9 cellular contexts compared by ENCODE assay signal in genomic region chr4:127623755-127624087, GRCh38. TPM values are rescaled to one million over a fixed set of nuclear protein-coding genes. Genes with fewer than 3 reads are reported as not detected.
DNase-seq lines count a peak whose midpoint lies in the region; ATAC-seq and TF ChIP-seq lines count a peak whose summit lies in the region.
"Had no signal": no experiment of that assay in that cellular context is flagged by ENCODE, and none has a peak within 500 bp of the region (broad histone marks: within the 10 kb centered on the region; RNA-seq: fewer than 3 reads in every experiment).

No MANE protein-coding gene starts in this region.

- H3K9me3 ChIP-seq in ascending aorta = no peaks in the 10 kb centered on the region
- H3K9me3 ChIP-seq in stomach = no peaks in the 10 kb centered on the region
- no peaks in the 10 kb centered on the region for H3K9me3 ChIP-seq in adrenal gland (replicated peaks in 1 of 3)

- H3K27me3 ChIP-seq in ascending aorta (no peaks in the 10 kb centered on the region), stomach (peaks cover 0 to 41% (median 24%) of the 10 kb centered on the region in 3 donors), adrenal gland (peaks cover 19% of the 10 kb centered on the region)

- intact Hi-C loops in ascending aorta (cut with DNase I) = no loop called here
- intact Hi-C loops in stomach (cut with DNase I; ENCODE audit: low total_unique reads) = no loop called here
- intact Hi-C loops in adrenal gland (cut with DNase I) = no loop called here

- no peak for TF ChIP-seq EP300 in stomach (IDR thresholded peaks at IDR 0.05)

- H3K4me1 ChIP-seq in ascending aorta = peaks cover 0 to 3% of the 10 kb centered on the region in 2 donors
- peaks cover 8 to 22% (median 15%) of the 10 kb centered on the region in 4 donors for H3K4me1 ChIP-seq in stomach
- H3K4me1 ChIP-seq in adrenal gland (replicated peaks in 1 of 2) = peaks cover 6 to 9% of the 10 kb centered on the region in 2 donors

- 10 to 18% (median 15%) methylated on average over 8 of the region's 8 CpGs for WGBS in stomach, 5 donors
- 10 to 24% (median 21%) methylated on average over 8 of the region's 8 CpGs for WGBS in adrenal gland, 4 donors

- peak overlapping the region; percentile 41 to 49 for H3K27ac ChIP-seq in ascending aorta
- H3K27ac ChIP-seq in stomach = peak overlapping the region in 3 of 5 donors; percentile 30 to 77 (median 61)
- H3K27ac ChIP-seq in adrenal gland = peak overlapping the region in 1 of 5 donors; percentile 14
- H3K27ac ChIP-seq: 22Rv1 had no signal

- no peak for ATAC-seq in HG02610 (IDR thresholded peaks at IDR 0.05; ENCODE audit: unreplicated experiment)

- peak; percentile 48 for DNase-seq in DMS 273 (lab: John Stamatoyannopoulos, UW; ENCODE audit: unreplicated experiment)
- DNase-seq in DMS 273 treated with DMSO at 0.1 percent for 48 hours (lab: John Stamatoyannopoulos, UW) = no peak
- DNase-seq in ascending aorta (ENCODE audit: low spot score in 2 of 2) = no peak
- DNase-seq in iris pigment epithelial cell (ENCODE audit: low read depth) = peak; percentile 34
- DNase-seq in stomach = no peak
- DNase-seq in 8988T = no peak
- DNase-seq in adrenal gland = no peak

- H3K4me3 ChIP-seq in ascending aorta = peak overlapping the region; percentile 60 to 75
- peak overlapping the region; percentile 53 to 64 (median 58) for H3K4me3 ChIP-seq in stomach
- H3K4me3 ChIP-seq in adrenal gland = peak overlapping the region in 2 of 4 donors; percentile 27 to 50

- TF ChIP-seq POLR2A in stomach (IDR thresholded peaks at IDR 0.05) (no peak), adrenal gland (IDR thresholded peaks at IDR 0.05) (no peak)

- no peak for TF ChIP-seq CTCF in ascending aorta (IDR thresholded peaks at IDR 0.05)
- no peak for TF ChIP-seq CTCF in stomach (IDR thresholded peaks at IDR 0.05)
- no peak for TF ChIP-seq CTCF in adrenal gland (IDR thresholded peaks at IDR 0.05)

- H3K36me3 ChIP-seq in ascending aorta (no peaks in the 10 kb centered on the region), stomach (no peaks in the 10 kb centered on the region), adrenal gland (replicated peaks in 1 of 2) (no peaks in the 10 kb centered on the region)

RNA-seq across cellular contexts. Expression of gene INTU, which starts 9.0 kb away (rescaled TPM):
- total RNA-seq in ascending aorta = 3.1 TPM
- total RNA-seq in stomach = 10 to 100 TPM in 2 of 5 donors, 1 to 10 TPM in 3; 2.0 to 42.9 (median 9.1) TPM
- 1 to 10 TPM in 1 of 3 donors, under 1 TPM in 2; 0.62 to 8.9 (median 0.92) TPM for polyA plus RNA-seq in stomach
- total RNA-seq in adrenal gland = 1 to 10 TPM; 2.5 to 8.1 (median 5.3) TPM
- polyA plus RNA-seq in adrenal gland = 1 to 10 TPM; 3.3 to 5.4 (median 4.5) TPM

Comparison
In these comparisons a context has a peak if more than half of its experiments do, and no peak if none do; other contexts are left out.
1. DNase-seq: peak in DMS 273 (single experiment) and iris pigment epithelial cell (single experiment); none in DMS 273 treated with DMSO at 0.1 percent for 48 hours (single experiment), ascending aorta (0 of 2), stomach (single experiment), 8988T (single experiment) and adrenal gland (0 of 7).